In genomic region chr1:153099646-153100045, GRCh38 we compare ENCODE assay signal across 24 cellular contexts. TPM values are rescaled to one million over a fixed set of nuclear protein-coding genes. Genes with fewer than 3 reads are reported as not detected.
DNase-seq lines count a peak whose midpoint lies in the region; ATAC-seq and TF ChIP-seq lines count a peak whose summit lies in the region.
"Had no signal": no experiment of that assay in that cellular context is flagged by ENCODE, and none has a peak within 500 bp of the region (broad histone marks: within the 10 kb centered on the region; RNA-seq: fewer than 3 reads in every experiment).

No MANE protein-coding gene starts in this region.

- H3K4me3 ChIP-seq in breast epithelium (no peak overlapping the region), RWPE2 (ENCODE audit: severe bottlenecking) (no peak overlapping the region), epithelial cell of esophagus (ENCODE audit: low read length) (no peak overlapping the region)

- H3K9me3 Mint-ChIP-seq in MCF 10A (ENCODE audit: unreplicated experiment) = peaks cover 10% of the 10 kb centered on the region
- peaks cover 0 to 8% of the 10 kb centered on the region in 2 donors for H3K9me3 Mint-ChIP-seq in activated naive CD4-positive, alpha-beta T cell treated with anti-CD3 and anti-CD28 coated beads, Interleukin-2, amount 50 U/mL, for 72 hours
- H3K9me3 Mint-ChIP-seq: CD8-positive, alpha-beta T cell had no signal

- CTCF ChIA-PET in MCF 10A (lab: Yijun Ruan, JAX) = interaction anchor here (0.6 kb wide), 1 partner anchor 89 kb away, joined by 3 read pairs; no protein-coding TSS in a partner anchor

- no peak for TF ChIP-seq POLR2A in breast epithelium (IDR thresholded peaks at IDR 0.05)

- TSS peak; percentile 82 for BruUV-seq in MCF 10A (replicated peaks; lab: Mats Ljungman, UMichigan)

- peaks cover 33% of the 10 kb centered on the region for H3K4me1 Mint-ChIP-seq in MCF 10A (ENCODE audit: insufficient read depth, unreplicated experiment)
- H3K4me1 Mint-ChIP-seq: B cell had no signal

- no peak overlapping the region for H3K27ac ChIP-seq in breast epithelium
- H3K27ac ChIP-seq in RWPE2 (ENCODE audit: poor library complexity, severe bottlenecking) = peak overlapping the region; percentile 88
- H3K27ac ChIP-seq: 22Rv1, C4-2B, HL-60 had no signal

- H3K4me1 ChIP-seq in breast epithelium (no peaks in the 10 kb centered on the region), RWPE2 (ENCODE audit: insufficient read depth, poor library complexity, severe bottlenecking) (peaks cover 34% of the 10 kb centered on the region)
- H3K4me1 ChIP-seq: Caco-2 had no signal

- no peak overlapping the region for H3K4me3 Mint-ChIP-seq in MCF 10A (ENCODE audit: unreplicated experiment)
- H3K4me3 Mint-ChIP-seq: B cell; CD8-positive, alpha-beta T cell had no signal

- no peaks in the 10 kb centered on the region for H3K27me3 Mint-ChIP-seq in MCF 10A (ENCODE audit: insufficient read depth, unreplicated experiment)

- H3K27ac Mint-ChIP-seq in MCF 10A (ENCODE audit: low read depth, unreplicated experiment) = peak overlapping the region; percentile 82
- no peak overlapping the region for H3K27ac Mint-ChIP-seq in activated naive CD4-positive, alpha-beta T cell treated with anti-CD3 and anti-CD28 coated beads, Interleukin-2, amount 50 U/mL, for 72 hours
- H3K27ac Mint-ChIP-seq: B cell; CD8-positive, alpha-beta T cell had no signal

- H3K36me3 ChIP-seq in breast epithelium = no peaks in the 10 kb centered on the region
- H3K36me3 ChIP-seq in RWPE2 (ENCODE audit: low read depth) = no peaks in the 10 kb centered on the region

- intact Hi-C loops in MCF 10A (cut with micrococcal nuclease) = loop anchor here (1.0 to 2.0 kb wide), 2 partner anchors 58 to 91 kb away; partner anchors contain the start of gene SPRR2D
- intact Hi-C loops in breast epithelium (cut with DNase I; ENCODE audit: low total_unique reads) = no loop called here

- H3K27me3 ChIP-seq in breast epithelium (no peaks in the 10 kb centered on the region), RWPE2 (ENCODE audit: insufficient read depth, poor library complexity, severe bottlenecking) (no peaks in the 10 kb centered on the region)

- POLR2A ChIA-PET in MCF 10A (lab: Yijun Ruan, JAX) = interaction anchor here (0.7 to 2.4 kb wide), 8 partner anchors 17 to 174 kb away, joined by 3 to 14 read pairs (median 5); no protein-coding TSS in a partner anchor

- H3K36me3 Mint-ChIP-seq in MCF 10A (ENCODE audit: insufficient read depth, unreplicated experiment) = no peaks in the 10 kb centered on the region
- no peaks in the 10 kb centered on the region for H3K36me3 Mint-ChIP-seq in activated naive CD4-positive, alpha-beta T cell treated with anti-CD3 and anti-CD28 coated beads, Interleukin-2, amount 50 U/mL, for 72 hours
- H3K36me3 Mint-ChIP-seq: CD8-positive, alpha-beta T cell had no signal

- peak; percentile 5; the same call in 1 of the 3 replicates for ATAC-seq in RWPE2 (ENCODE audit: low read depth)
- no peak for ATAC-seq in stimulated activated naive CD8-positive, alpha-beta T cell treated with anti-CD3 and anti-CD28 coated beads, Interleukin-15, Interleukin-2, amounts not matched to agents 100 U/mL and 50 U/mL, for 24 hours
- no peak for ATAC-seq in activated naive CD4-positive, alpha-beta T cell treated with anti-CD3 and anti-CD28 coated beads, Interleukin-2, amount 50 U/mL, for 72 hours
- ATAC-seq: CD8-positive, alpha-beta T cell had no signal

- DNase-seq in MCF 10A (ENCODE audit: unreplicated experiment) = no peak
- DNase-seq in breast epithelium (ENCODE audit: low spot score in 2 of 2) = no peak
- no peak for DNase-seq in RWPE2 (ENCODE audit: low spot score)
- DNase-seq in epithelial cell of esophagus (ENCODE audit: low read depth) = peak; percentile 39
- DNase-seq in stimulated activated naive CD8-positive, alpha-beta T cell treated with anti-CD3 and anti-CD28 coated beads, Interleukin-15, Interleukin-2, amounts not matched to agents 100 U/mL and 50 U/mL, for 24 hours = no peak
- DNase-seq in NCI-H446 treated with DMSO at 0.1 percent for 48 hours (lab: John Stamatoyannopoulos, UW) = no peak
- no peak for DNase-seq in activated naive CD4-positive, alpha-beta T cell treated with anti-CD3 and anti-CD28 coated beads, Interleukin-2, amount 50 U/mL, for 72 hours (ENCODE audit: low spot score in 2 of 2)
- no peak for DNase-seq in superior temporal gyrus (ENCODE audit: extremely low spot score)
- DNase-seq: Caco-2; CD8-positive, alpha-beta T cell; DMS 273 treated with DMSO at 0.1 percent for 48 hours; DMS79 treated with DMSO at 0.1 percent for 48 hours; KG1; NCI-H2029; NCI-H69; SK-N-SH had no signal

- TF ChIP-seq CTCF in MCF 10A (IDR thresholded peaks at IDR 0.05; ENCODE audit: unreplicated experiment) = no peak
- no peak for TF ChIP-seq CTCF in breast epithelium (IDR thresholded peaks at IDR 0.05)
- TF ChIP-seq CTCF in RWPE2 (IDR thresholded peaks at IDR 0.05; ENCODE audit: poor library complexity, severe bottlenecking) = no peak
- no peak for TF ChIP-seq CTCF in epithelial cell of esophagus (IDR thresholded peaks at IDR 0.05; ENCODE audit: insufficient read depth, low read depth, low read length, missing control alignments)

- H3K9me3 ChIP-seq in breast epithelium (no peaks in the 10 kb centered on the region), RWPE2 (ENCODE audit: severe bottlenecking) (no peaks in the 10 kb centered on the region)
- H3K9me3 ChIP-seq: Caco-2, SK-N-SH had no signal

RNA-seq across cellular contexts. Expression of gene SPRR2E, which starts 5.3 kb away (rescaled TPM):
- not detected in 2 replicates for total RNA-seq in MCF 10A (2022)
- total RNA-seq in breast epithelium = not detected
- not detected for total RNA-seq in activated naive CD4-positive, alpha-beta T cell treated with anti-CD3 and anti-CD28 coated beads, Interleukin-2, amount 50 U/mL, for 72 hours
- total RNA-seq: B cell; Caco-2; CD8-positive, alpha-beta T cell; H1; HT-29; NCI-H460; OCI-LY7 had no signal

RNA-seq across cellular contexts. Expression of gene SPRR2F, which starts 13.7 kb away (rescaled TPM):
- not detected in 2 replicates for total RNA-seq in MCF 10A (2022)
- total RNA-seq in breast epithelium = not detected
- not detected for total RNA-seq in activated naive CD4-positive, alpha-beta T cell treated with anti-CD3 and anti-CD28 coated beads, Interleukin-2, amount 50 U/mL, for 72 hours
- total RNA-seq: B cell; Caco-2; CD8-positive, alpha-beta T cell; HT-29; NCI-H460; OCI-LY7 had no signal

RNA-seq across cellular contexts. Expression of gene SPRR2B, which starts 28.2 kb away (rescaled TPM):
- not detected in 2 replicates for total RNA-seq in MCF 10A (2022)
- total RNA-seq in breast epithelium = not detected
- total RNA-seq in activated naive CD4-positive, alpha-beta T cell treated with anti-CD3 and anti-CD28 coated beads, Interleukin-2, amount 50 U/mL, for 72 hours = not detected
- total RNA-seq: B cell; Caco-2; CD8-positive, alpha-beta T cell; H1; HT-29; NCI-H460; OCI-LY7 had no signal

RNA-seq across cellular contexts. Expression of gene SPRR2A, which starts 42.3 kb away (rescaled TPM):
- 7.0 and 15.0 TPM in 2 replicates for total RNA-seq in MCF 10A (2022)
- not detected for total RNA-seq in breast epithelium
- not detected for total RNA-seq in activated naive CD4-positive, alpha-beta T cell treated with anti-CD3 and anti-CD28 coated beads, Interleukin-2, amount 50 U/mL, for 72 hours
- total RNA-seq: B cell; Caco-2; CD8-positive, alpha-beta T cell; H1; HT-29; NCI-H460; OCI-LY7 had no signal

RNA-seq across cellular contexts. Expression of gene SPRR2G, which starts 51.0 kb away (rescaled TPM):
- total RNA-seq in MCF 10A (2022) (not detected in 2 replicates), breast epithelium (not detected)
- total RNA-seq in activated naive CD4-positive, alpha-beta T cell treated with anti-CD3 and anti-CD28 coated beads, Interleukin-2, amount 50 U/mL, for 72 hours = not detected
- total RNA-seq: B cell; Caco-2; CD8-positive, alpha-beta T cell; H1; HT-29; NCI-H460; OCI-LY7 had no signal
